ENCODE assay signal across 8 cellular contexts in genomic region chr2:182715121-182715895, GRCh38. TPM values are rescaled to one million over a fixed set of nuclear protein-coding genes. Genes with fewer than 3 reads are reported as not detected.
DNase-seq lines count a peak whose midpoint lies in the region; ATAC-seq and TF ChIP-seq lines count a peak whose summit lies in the region.

No MANE protein-coding gene starts in this region.

- H3K36me3 Mint-ChIP-seq in CD14-positive monocyte: peaks cover 4 to 6% of the 10 kb centered on the region in 2 donors

- H3K36me3 ChIP-seq in SK-N-MC (ENCODE audit: insufficient read depth, low read length): peaks cover 10% of the 10 kb centered on the region

- peaks cover 0 to 2% (median 0%) of the 10 kb centered on the region in 3 donors for H3K27me3 Mint-ChIP-seq in CD14-positive monocyte (ENCODE audit: low read depth in 3 of 3)

- TF ChIP-seq CTCF in fibroblast of the aortic adventitia (IDR thresholded peaks at IDR 0.05; ENCODE audit: insufficient read depth, low read length): no peak
- no peak for TF ChIP-seq CTCF in CD14-positive monocyte (IDR thresholded peaks at IDR 0.05)

- H3K4me3 ChIP-seq in SK-N-MC: peak overlapping the region; percentile 93
- H3K4me3 ChIP-seq in fibroblast of the aortic adventitia (ENCODE audit: low read depth, low read length): peak overlapping the region; percentile 93

- H3K9ac ChIP-seq in SK-N-MC (ENCODE audit: insufficient read length): peak overlapping the region; percentile 77

- ATAC-seq in HG03565 (IDR thresholded peaks at IDR 0.05; ENCODE audit: unreplicated experiment): peak; percentile 1

- intact Hi-C loops in CD14-positive monocyte (cut with micrococcal nuclease): loop anchor here in 1 of 2 donors (10.0 kb wide), 1 partner anchor 821 kb away; the partner anchor contains the start of gene ITPRID2

- H3K27ac ChIP-seq in SK-N-MC: 0 out of 2 replicates have a peak overlapping the region, but pooled peaks have one; percentile 9

- DNase-seq in ELR (ENCODE audit: low read depth) (peak; percentile 66), SK-N-MC (ENCODE audit: low read depth, low spot score) (no peak), fibroblast of the aortic adventitia (ENCODE audit: low read depth) (peak; percentile 70), renal cortical epithelial cell (ENCODE audit: low read depth) (peak; percentile 79), CD14-positive monocyte (ENCODE audit: low spot score) (no peak), HK-2 (ENCODE audit: unreplicated experiment) (no peak), NCI-H446 (lab: John Stamatoyannopoulos, UW) (no peak)

- no peak overlapping the region for H3K27ac Mint-ChIP-seq in CD14-positive monocyte

- H3K4me3 Mint-ChIP-seq in CD14-positive monocyte: peak overlapping the region in 1 of 2 donors; percentile 65

- no peaks in the 10 kb centered on the region for H3K9me3 ChIP-seq in SK-N-MC (ENCODE audit: low read depth, low read length)

- peaks cover 1% of the 10 kb centered on the region for H3K4me1 Mint-ChIP-seq in CD14-positive monocyte

- no peaks in the 10 kb centered on the region for H3K9me3 Mint-ChIP-seq in CD14-positive monocyte

RNA-seq across cellular contexts. Expression of gene DNAJC10, which starts 0.7 kb away (rescaled TPM):
- total RNA-seq in fibroblast of the aortic adventitia (ENCODE audit: low replicate concordance): 184 and 413 TPM in 2 replicates
- total RNA-seq in renal cortical epithelial cell: 202 and 254 TPM in 2 replicates
- 100 to 1,000 TPM in 1 of 2 donors, 10 to 100 TPM in 1; 79.4 to 102 TPM for polyA plus RNA-seq in CD14-positive monocyte

Comparison
In these comparisons a context has a peak if more than half of its experiments do, and no peak if none do; other contexts are left out.
1. DNase-seq: peak in ELR (single experiment), fibroblast of the aortic adventitia (single experiment) and renal cortical epithelial cell (single experiment); none in SK-N-MC (single experiment), CD14-positive monocyte (single experiment), HK-2 (single experiment) and NCI-H446 (0 of 2).